16 cellular contexts compared by ENCODE assay signal in the genomic region with DNA sequence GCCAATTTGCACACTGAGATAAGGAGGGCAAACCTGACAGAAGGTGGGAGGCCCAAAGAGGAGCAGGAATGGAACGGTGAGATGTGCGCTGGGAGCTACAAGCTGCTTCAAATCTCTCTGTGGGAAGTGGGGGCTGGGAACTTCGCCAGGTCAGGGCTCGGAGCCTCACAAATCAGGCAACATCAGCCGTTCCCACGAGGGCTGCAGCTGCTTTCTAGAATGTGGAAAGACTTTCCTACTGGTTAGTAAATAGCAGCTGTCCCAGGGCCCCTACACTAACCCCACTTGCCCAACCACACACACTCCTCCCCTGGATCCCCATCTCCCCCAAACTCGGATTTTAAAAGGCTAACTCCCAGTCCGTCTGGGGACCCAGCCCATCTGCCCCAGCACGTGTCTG.
"Had no signal": no experiment of that assay in that cellular context is flagged by ENCODE, and none has a peak within 500 bp of the region (broad histone marks: within the 10 kb centered on the region; RNA-seq: fewer than 3 reads in every experiment).

No MANE protein-coding gene starts in this region.

- H3K36me3 ChIP-seq: cardiac muscle cell, neural progenitor cell, ovary, thyroid gland had no signal

- H3K4me3 ChIP-seq: cardiac muscle cell, neural progenitor cell, ovary, SK-N-MC, thyroid gland had no signal

- H3K4me1 ChIP-seq: neural progenitor cell, thyroid gland had no signal

- H3K27ac ChIP-seq: cardiac muscle cell, neural progenitor cell, ovary, SK-N-MC, thyroid gland had no signal

- DNase-seq: activated CD4-positive, alpha-beta memory T cell treated with anti-CD3 and anti-CD28 coated beads for 36 hours; activated CD4-positive, alpha-beta T cell treated with anti-CD3 and anti-CD28 coated beads for 1 hour; activated naive CD4-positive, alpha-beta T cell treated with anti-CD3 and anti-CD28 coated beads, Interleukin-2, amount 10 ng/mL, durations not matched to agents 7 days and 5 days; activated T-cell treated with anti-CD3 and anti-CD28 coated beads, Interleukin-2, amount 50 U/mL, for 24 hours; foreskin fibroblast; hippocampal formation; kidney; ovary; stimulated activated CD4-positive, alpha-beta T cell treated with anti-CD3 and anti-CD28 coated beads, Interleukin-2, amount 100 ng/mL, for 48 hours; T-cell; T1000; thyroid gland had no signal

- H3K9me3 ChIP-seq: ovary, thyroid gland had no signal

- H3K27me3 ChIP-seq: cardiac muscle cell, neural progenitor cell, ovary, thyroid gland had no signal

- ATAC-seq: stimulated activated memory B cell treated with anti-CD40 and anti-IgM and Interleukin-4, amounts not matched to agents 10 μg/mL and 1 μg/mL and 100 μg/mL, for 72 hours; T-cell had no signal
